8 cellular contexts compared by ENCODE assay signal in the genomic region with DNA sequence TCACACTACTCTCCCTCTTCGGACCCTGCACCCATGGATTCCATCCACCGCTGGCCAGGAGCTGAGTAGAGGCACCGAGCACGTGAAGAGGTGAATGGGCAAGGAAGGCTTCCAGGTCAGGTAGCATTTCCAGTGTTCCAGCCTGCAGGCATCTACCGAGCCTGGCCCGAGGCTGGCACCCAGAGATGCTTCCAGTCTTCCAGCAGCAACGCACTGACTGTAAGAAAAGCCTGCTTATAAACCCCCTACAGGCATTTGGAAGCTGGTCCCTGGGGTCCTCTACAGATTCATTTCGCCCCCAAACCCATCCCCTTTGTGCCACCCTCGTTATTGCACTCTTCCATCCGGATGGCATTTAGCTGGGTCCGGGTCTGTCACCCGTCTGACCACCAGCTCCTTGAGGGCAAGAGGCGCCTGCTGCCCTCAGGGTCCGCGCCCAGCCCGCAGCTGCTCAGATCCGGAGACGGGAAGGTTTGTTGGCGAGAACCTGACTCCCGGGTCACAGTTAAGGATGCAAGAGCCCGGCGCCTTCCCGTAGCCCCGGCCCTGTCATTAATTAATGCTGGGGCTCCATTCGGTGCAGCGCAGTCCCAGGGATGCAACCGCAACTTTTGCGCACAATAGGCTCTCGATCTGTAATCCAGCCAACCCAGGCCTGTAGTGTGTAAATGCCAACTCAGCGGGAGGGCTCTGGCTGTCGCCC. TPM values are rescaled to one million over a fixed set of nuclear protein-coding genes. Genes with fewer than 3 reads are reported as not detected.
DNase-seq lines count a peak whose midpoint lies in the region; ATAC-seq and TF ChIP-seq lines count a peak whose summit lies in the region.

No MANE protein-coding gene starts in this region.

- ATAC-seq in naive thymus-derived CD8-positive, alpha-beta T cell: no peak
- ATAC-seq in GM21367 (IDR thresholded peaks at IDR 0.05; ENCODE audit: unreplicated experiment): no peak

- peak overlapping the region; percentile 89 to 98 (median 96) for H3K27ac Mint-ChIP-seq in naive thymus-derived CD8-positive, alpha-beta T cell

- peak overlapping the region; percentile 86 to 97 (median 94) for H3K4me3 Mint-ChIP-seq in naive thymus-derived CD8-positive, alpha-beta T cell

- peaks cover 10 to 50% (median 37%) of the 10 kb centered on the region in 4 donors for H3K4me1 Mint-ChIP-seq in naive thymus-derived CD8-positive, alpha-beta T cell

- H3K27ac ChIP-seq in KMS-11: peak overlapping the region; percentile 84
- peak overlapping the region; percentile 97 to 98 for H3K27ac ChIP-seq in coronary artery

- H3K4me2 ChIP-seq in KMS-11: peak overlapping the region; percentile 80

- POLR2A ChIA-PET in naive thymus-derived CD8-positive, alpha-beta T cell (lab: Charles Lee): interaction anchor here (0.8 to 4.0 kb wide), 6 partner anchors 10 to 177 kb away, joined by 3 to 50 read pairs (median 4); partner anchors contain the start of genes BAG5 and EIF5
- POLR2A ChIA-PET in HEK293T (lab: Yijun Ruan, JAX): interaction anchor here (0.9 to 1.8 kb wide), 7 partner anchors 11 to 248 kb away, joined by 3 to 23 read pairs (median 4); partner anchors contain the start of gene EIF5

- H3K36me3 ChIP-seq in KMS-11 (ENCODE audit: insufficient read depth): no peaks in the 10 kb centered on the region

- peaks cover 1 to 8% (median 4%) of the 10 kb centered on the region in 5 donors for H3K27me3 Mint-ChIP-seq in naive thymus-derived CD8-positive, alpha-beta T cell

- peak; percentile 23 for DNase-seq in activated T-cell treated with anti-CD3 and anti-CD28 coated beads, Interleukin-2, amount 50 U/mL, for 1 hour
- DNase-seq in activated T-cell treated with anti-CD3 and anti-CD28 coated beads for 4 hours: no peak
- no peak for DNase-seq in coronary artery (ENCODE audit: low spot score)
- peak in 1 of 10 donors; percentile 4 for DNase-seq in naive thymus-derived CD8-positive, alpha-beta T cell
- no peak for DNase-seq in HEK293T (ENCODE audit: extremely low spot score)
- DNase-seq in OCI-M2 (lab: John Stamatoyannopoulos, UW; ENCODE audit: unreplicated experiment): no peak

- TF ChIP-seq CTCF in KMS-11 (conservative IDR thresholded peaks at IDR 0.05; ENCODE audit: low read depth, low read length) (no peak), coronary artery (IDR thresholded peaks at IDR 0.05) (no peak)

- no peaks in the 10 kb centered on the region for H3K9me3 Mint-ChIP-seq in naive thymus-derived CD8-positive, alpha-beta T cell

- H3K4me1 ChIP-seq in KMS-11 (ENCODE audit: low read depth, poor library complexity, severe bottlenecking): peaks cover 41% of the 10 kb centered on the region

- no peaks in the 10 kb centered on the region for H3K27me3 ChIP-seq in KMS-11 (ENCODE audit: insufficient read depth, low read depth)

- CTCF ChIA-PET in HEK293T (lab: Yijun Ruan, JAX): interaction anchor here (0.5 to 0.9 kb wide), 3 partner anchors 10 to 516 kb away, joined by 3 to 4 read pairs (median 3); no protein-coding TSS in a partner anchor

- H3K9ac ChIP-seq in KMS-11: 0 out of 2 replicates have a peak overlapping the region, but pooled peaks have one; percentile 74

- H2AFZ ChIP-seq in KMS-11 (ENCODE audit: low read depth): peak overlapping the region; percentile 76

- H4K20me1 ChIP-seq in KMS-11 (ENCODE audit: insufficient read depth): peaks cover 21% of the 10 kb centered on the region

- H3K36me3 Mint-ChIP-seq in naive thymus-derived CD8-positive, alpha-beta T cell: peaks cover 0 to 6% (median 0%) of the 10 kb centered on the region in 3 donors

- no peak overlapping the region for H3K4me3 ChIP-seq in KMS-11 (IDR thresholded peaks at IDR 0.05; ENCODE audit: insufficient read depth, low read depth, low read length)
- peak overlapping the region; percentile 93 for H3K4me3 ChIP-seq in coronary artery

- H3K79me2 ChIP-seq in KMS-11 (ENCODE audit: insufficient read depth, low read depth): peaks cover 43% of the 10 kb centered on the region

TF ChIP-seq in HEK293T, 16 proteins besides CTCF, POLR2A, EP300 and RAD21:
- no peak for TF ChIP-seq HDGF (IDR thresholded peaks at IDR 0.05; ENCODE audit: borderline replicate concordance)
TF ChIP-seq in HEK293T: peak in this region for 0.

RNA-seq across cellular contexts. Expression of gene MARK3, which starts 0.6 kb away (rescaled TPM):
- 100 to 1,000 TPM; 123 to 128 TPM for total RNA-seq in naive thymus-derived CD8-positive, alpha-beta T cell
- 10 to 100 TPM; 26.8 to 36.5 (median 30.7) TPM for polyA plus RNA-seq in naive thymus-derived CD8-positive, alpha-beta T cell

RNA-seq across cellular contexts. Expression of gene EIF5, which starts 50.6 kb away (rescaled TPM):
- total RNA-seq in naive thymus-derived CD8-positive, alpha-beta T cell: 100 to 1,000 TPM; 368 to 375 TPM
- polyA plus RNA-seq in naive thymus-derived CD8-positive, alpha-beta T cell: 100 to 1,000 TPM; 283 to 332 (median 317) TPM
